18 cellular contexts compared by ENCODE assay signal in the genomic region with DNA sequence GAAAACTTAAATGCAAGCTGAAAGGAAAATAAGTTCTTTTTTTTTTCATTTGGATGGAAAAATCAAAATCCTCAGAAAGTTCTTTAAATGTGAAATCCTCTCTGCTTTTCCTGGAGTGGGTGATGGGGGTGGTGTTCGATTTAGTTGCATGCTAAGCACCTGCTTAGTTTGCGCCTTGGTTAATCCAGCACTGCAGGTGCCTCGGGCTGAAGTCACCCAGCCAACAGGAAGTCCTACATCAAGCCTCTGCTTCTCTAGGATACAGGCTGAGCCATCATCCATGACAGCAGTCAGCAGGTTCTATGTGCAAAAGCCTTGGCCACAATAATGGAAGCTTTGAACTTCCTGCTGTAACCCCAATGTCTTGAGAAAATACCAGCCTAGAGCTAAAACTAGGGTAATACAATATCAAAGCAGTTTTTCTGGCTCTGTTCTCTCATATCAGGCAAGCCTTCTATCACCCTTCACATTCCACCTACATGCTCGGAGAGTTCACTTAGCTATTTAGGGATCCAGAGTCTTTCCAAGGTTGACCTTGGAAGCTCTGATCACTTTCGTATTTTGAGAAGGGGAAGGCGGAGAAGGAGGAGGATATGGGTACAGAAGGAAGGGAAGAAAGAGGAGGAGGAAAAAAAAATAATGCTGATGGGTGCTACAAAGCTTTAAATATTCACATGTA.
DNase-seq lines count a peak whose midpoint lies in the region; ATAC-seq and TF ChIP-seq lines count a peak whose summit lies in the region.
"Had no signal": no experiment of that assay in that cellular context is flagged by ENCODE, and none has a peak within 500 bp of the region (broad histone marks: within the 10 kb centered on the region; RNA-seq: fewer than 3 reads in every experiment).

No MANE protein-coding gene starts in this region.

- H3K4me3 Mint-ChIP-seq in WTC11 (no peak overlapping the region), nephron (no peak overlapping the region)
- H3K4me3 Mint-ChIP-seq: B cell; CD4-positive, CD25-positive, alpha-beta regulatory T cell; CD8-positive, alpha-beta memory T cell; GM23338; IgD-negative memory B cell had no signal

- peak overlapping the region; percentile 82 for H3K27ac ChIP-seq in cardiac muscle cell

- no peak for TF ChIP-seq CTCF in cardiac muscle cell (IDR thresholded peaks at IDR 0.05; ENCODE audit: low read depth, low read length)
- TF ChIP-seq CTCF in WTC11 (IDR thresholded peaks at IDR 0.05), result no peak
- no peak for TF ChIP-seq CTCF in nephron (IDR thresholded peaks at IDR 0.05; ENCODE audit: unreplicated experiment in 3 of 3)

- no peaks in the 10 kb centered on the region for H3K9me3 ChIP-seq in cardiac muscle cell (ENCODE audit: low read depth)

- intact Hi-C loops in left cardiac atrium (cut with DNase I), result no loop called here

- H3K27ac Mint-ChIP-seq in WTC11 (no peak overlapping the region), nephron (peak overlapping the region in 2 of 3 experiments; percentile 17 to 86)
- H3K27ac Mint-ChIP-seq: B cell; CD8-positive, alpha-beta memory T cell; GM23338; IgD-negative memory B cell had no signal

- CTCF ChIA-PET in WTC11 (lab: Charles Lee), result interaction anchor here (0.7 to 1.0 kb wide), 3 partner anchors 9 to 182 kb away, joined by 3 to 5 read pairs (median 3); no protein-coding TSS in a partner anchor

- POLR2A ChIA-PET in WTC11 (lab: Charles Lee), result interaction anchor here (0.7 kb wide), 1 partner anchor 174 kb away, joined by 7 read pairs; no protein-coding TSS in a partner anchor

- DNase-seq in cardiac muscle cell (ENCODE audit: low read depth in 1 of 2, low spot score in 1 of 2) (peak in 1 of 2 donors; percentile 62), left cardiac atrium (no peak), WTC11 (ENCODE audit: low spot score) (no peak), NCI-H146 treated with DMSO at 0.1 percent for 48 hours (lab: John Stamatoyannopoulos, UW; ENCODE audit: unreplicated experiment) (no peak)
- no peak for DNase-seq in central memory CD4-positive, alpha-beta T cell
- DNase-seq: C1 segment of cervical spinal cord; CD4-positive, CD25-positive, alpha-beta regulatory T cell; CD8-positive, alpha-beta memory T cell; COR-L47; DMS 273 treated with DMSO at 0.1 percent for 48 hours; DMS53; DND-41; EL; HCEC 1CT had no signal

- H3K4me1 Mint-ChIP-seq in WTC11, result peaks cover 16% of the 10 kb centered on the region
- H3K4me1 Mint-ChIP-seq in nephron, result no peaks in the 10 kb centered on the region
- H3K4me1 Mint-ChIP-seq: B cell; CD4-positive, CD25-positive, alpha-beta regulatory T cell; CD8-positive, alpha-beta memory T cell; IgD-negative memory B cell had no signal

- no peaks in the 10 kb centered on the region for H3K27me3 ChIP-seq in cardiac muscle cell

- ATAC-seq in left cardiac atrium, result no peak
- peak; percentile 51; the same call in 1 of the 2 replicates for ATAC-seq in WTC11
- ATAC-seq: GM23338 had no signal

- H3K36me3 ChIP-seq in cardiac muscle cell, result no peaks in the 10 kb centered on the region

- no peaks in the 10 kb centered on the region for H3K9me3 Mint-ChIP-seq in WTC11
- peaks cover 5% of the 10 kb centered on the region for H3K9me3 Mint-ChIP-seq in nephron
- H3K9me3 Mint-ChIP-seq: GM23338 had no signal

- no peak overlapping the region for H3K4me3 ChIP-seq in cardiac muscle cell
- H3K4me3 ChIP-seq: GM23338 had no signal

- H3K27me3 Mint-ChIP-seq in WTC11 (ENCODE audit: low read depth) (no peaks in the 10 kb centered on the region), nephron (ENCODE audit: low read depth) (no peaks in the 10 kb centered on the region)
- H3K27me3 Mint-ChIP-seq: B cell; CD4-positive, CD25-positive, alpha-beta regulatory T cell; CD8-positive, alpha-beta memory T cell; IgD-negative memory B cell had no signal

- H3K4me1 ChIP-seq in cardiac muscle cell (ENCODE audit: low read depth), result peaks cover 15% of the 10 kb centered on the region

- H3K36me3 Mint-ChIP-seq in WTC11, result no peaks in the 10 kb centered on the region
- H3K36me3 Mint-ChIP-seq in nephron (ENCODE audit: low read depth), result no peaks in the 10 kb centered on the region
- H3K36me3 Mint-ChIP-seq: CD4-positive, CD25-positive, alpha-beta regulatory T cell; CD8-positive, alpha-beta memory T cell; IgD-negative memory B cell had no signal

TF ChIP-seq in WTC11, 78 proteins besides CTCF, POLR2A, EP300 and RAD21:
- TF ChIP-seq ARID4B (CRISPR knock-in tag; IDR thresholded peaks at IDR 0.05; ENCODE audit: borderline replicate concordance), result no peak
- no peak for TF ChIP-seq STAT6 (CRISPR knock-in tag; conservative IDR thresholded peaks at IDR 0.05; ENCODE audit: low read depth)
- TF ChIP-seq CBFB (CRISPR knock-in tag; IDR thresholded peaks at IDR 0.05; ENCODE audit: low read depth), result no peak
- no peak for TF ChIP-seq SMAD4 (CRISPR knock-in tag; IDR thresholded peaks at IDR 0.05)
- TF ChIP-seq, protein P1, sequence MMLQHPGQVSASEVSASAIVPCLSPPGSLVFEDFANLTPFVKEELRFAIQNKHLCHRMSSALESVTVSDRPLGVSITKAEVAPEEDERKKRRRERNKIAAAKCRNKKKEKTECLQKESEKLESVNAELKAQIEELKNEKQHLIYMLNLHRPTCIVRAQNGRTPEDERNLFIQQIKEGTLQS (CRISPR knock-in tag; conservative IDR thresholded peaks at IDR 0.05), result no peak
- TF ChIP-seq ZNF219 (CRISPR knock-in tag; IDR thresholded peaks at IDR 0.05; ENCODE audit: borderline replicate concordance), result no peak
- no peak for TF ChIP-seq TEAD1 (CRISPR knock-in tag; IDR thresholded peaks at IDR 0.05)
- TF ChIP-seq IRF2 (CRISPR knock-in tag; IDR thresholded peaks at IDR 0.05; ENCODE audit: borderline replicate concordance, low read depth), result no peak
- no peak for TF ChIP-seq ZNF138 (CRISPR knock-in tag; conservative IDR thresholded peaks at IDR 0.05)
- TF ChIP-seq, protein P2, sequence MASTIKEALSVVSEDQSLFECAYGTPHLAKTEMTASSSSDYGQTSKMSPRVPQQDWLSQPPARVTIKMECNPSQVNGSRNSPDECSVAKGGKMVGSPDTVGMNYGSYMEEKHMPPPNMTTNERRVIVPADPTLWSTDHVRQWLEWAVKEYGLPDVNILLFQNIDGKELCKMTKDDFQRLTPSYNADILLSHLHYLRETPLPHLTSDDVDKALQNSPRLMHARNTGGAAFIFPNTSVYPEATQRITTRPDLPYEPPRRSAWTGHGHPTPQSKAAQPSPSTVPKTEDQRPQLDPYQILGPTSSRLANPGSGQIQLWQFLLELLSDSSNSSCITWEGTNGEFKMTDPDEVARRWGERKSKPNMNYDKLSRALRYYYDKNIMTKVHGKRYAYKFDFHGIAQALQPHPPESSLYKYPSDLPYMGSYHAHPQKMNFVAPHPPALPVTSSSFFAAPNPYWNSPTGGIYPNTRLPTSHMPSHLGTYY (CRISPR knock-in tag; IDR thresholded peaks at IDR 0.05), result no peak
- no peak for TF ChIP-seq CREB1 (CRISPR knock-in tag; IDR thresholded peaks at IDR 0.05)
